ENCODE assay signal across 8 cellular contexts in genomic region chr16:69187891-69188451, GRCh38. TPM values are rescaled to one million over a fixed set of nuclear protein-coding genes. Genes with fewer than 3 reads are reported as not detected.
A peak's percentile ranks its signal among the peaks of the same experiment; 100 is the strongest.
DNase-seq lines count a peak whose midpoint lies in the region; FAIRE-seq and TF ChIP-seq lines count a peak whose summit lies in the region.

No MANE protein-coding gene starts in this region.

- FAIRE-seq in H1 (lab: Jason Lieb, UNC) = no peak

- H2AK5ac ChIP-seq in H1 (ENCODE audit: low read depth, low read length) = no peak overlapping the region
- no peak overlapping the region for H2AK5ac ChIP-seq in mesendoderm (ENCODE audit: low read length)

- intact Hi-C loops in activated CD4-positive, alpha-beta T cell treated with anti-CD3 and anti-CD28 coated beads, Interleukin-2, amount 10 ng/mL, durations not matched to agents 24 days and 14 days (cut with micrococcal nuclease) = loop anchor here (1.0 to 5.0 kb wide), 3 partner anchors 16 to 123 kb away; partner anchors contain the start of genes CHTF8, UTP4 and VPS4A

- H2AFZ ChIP-seq in H1 (ENCODE audit: low read length) = no peak overlapping the region

- peak overlapping the region; percentile 84 for H3K27ac Mint-ChIP-seq in activated CD4-positive, alpha-beta T cell treated with anti-CD3 and anti-CD28 coated beads, Interleukin-2, amount 10 ng/mL, durations not matched to agents 24 days and 14 days

- H3K4me1 ChIP-seq in H1 (replicated peaks in 1 of 4; ENCODE audit: control insufficient read depth in 3 of 4, insufficient read depth in 4 of 4, low read length in 3 of 4) (peaks cover 2 to 7% (median 5%) of the 10 kb centered on the region in 4 experiments; a peak in 4 of 7 replicates), mesendoderm (ENCODE audit: control insufficient read depth, low read depth, low read length) (peaks cover 6% of the 10 kb centered on the region)

- H4K20me1 ChIP-seq in H1 (replicated peaks in 1 of 2; ENCODE audit: control insufficient read depth in 1 of 2, insufficient read depth in 2 of 2, low read length in 2 of 2) = no peaks in the 10 kb centered on the region

- H3K4me3 Mint-ChIP-seq in activated CD4-positive, alpha-beta T cell treated with anti-CD3 and anti-CD28 coated beads, Interleukin-2, amount 10 ng/mL, durations not matched to agents 24 days and 14 days = peak overlapping the region; percentile 95

- no peak overlapping the region for H2BK20ac ChIP-seq in H1 (ENCODE audit: low read length)

- H3K9me3 ChIP-seq in H1 (ENCODE audit: insufficient read depth in 2 of 2, low read depth in 1 of 2, low read length in 1 of 2) = no peaks in the 10 kb centered on the region

- no peak overlapping the region for H2BK5ac ChIP-seq in H1 (ENCODE audit: low read depth, low read length)
- no peak overlapping the region for H2BK5ac ChIP-seq in mesendoderm (ENCODE audit: low read length)

- H3K27me3 ChIP-seq in H1 (replicated peaks in 1 of 4; ENCODE audit: control insufficient read depth in 3 of 4, extremely low read depth in 1 of 4, insufficient read depth in 3 of 4, low read length in 3 of 4) (no peaks in the 10 kb centered on the region), mesendoderm (ENCODE audit: insufficient read depth, low read length, poor library complexity) (no peaks in the 10 kb centered on the region)

- H3K79me1 ChIP-seq in H1 (ENCODE audit: low read depth, low read length) (no peaks in the 10 kb centered on the region), mesendoderm (ENCODE audit: low read length) (peaks cover 9% of the 10 kb centered on the region)

- no peak overlapping the region for H3K23ac ChIP-seq in H1 (ENCODE audit: insufficient read length)
- no peak overlapping the region for H3K23ac ChIP-seq in mesendoderm (ENCODE audit: low read length)

- no peak for TF ChIP-seq CTCF in GM12865 (IDR thresholded peaks at IDR 0.05; ENCODE audit: insufficient read depth, low read depth, low read length, missing control alignments)
- TF ChIP-seq CTCF in H1 (IDR thresholded peaks at IDR 0.05; ENCODE audit: control extremely low read depth in 1 of 3, insufficient read depth in 1 of 3, low read depth in 1 of 3, low read length in 3 of 3) = no peak

- peak overlapping the region; percentile 70 to 84 (median 75); a peak in 6 of 7 replicates for H3K9ac ChIP-seq in H1 (replicated peaks in 1 of 4; ENCODE audit: extremely low read depth in 1 of 4, low read depth in 3 of 4, low read length in 3 of 4)
- peak overlapping the region; percentile 94 for H3K9ac ChIP-seq in mesendoderm (ENCODE audit: low read length)

- H3K4me3 ChIP-seq in GM12865 (ENCODE audit: low read depth, low read length) = peak overlapping the region; percentile 85
- H3K4me3 ChIP-seq in H1 (ENCODE audit: extremely low read depth in 1 of 4, insufficient read depth in 2 of 4, low read depth in 3 of 4, low read length in 4 of 4) = peak overlapping the region; percentile 85 to 96 (median 91)
- peak overlapping the region; percentile 84 for H3K4me3 ChIP-seq in mesendoderm (ENCODE audit: low read length)

- no peak overlapping the region for H4K5ac ChIP-seq in H1 (ENCODE audit: insufficient read length, low read depth, low read length)
- H4K5ac ChIP-seq in mesendoderm (ENCODE audit: low read length) = no peak overlapping the region

- H3K14ac ChIP-seq in H1 (ENCODE audit: insufficient read length) = no peak overlapping the region

- 5% methylated on average over 23 of the region's 24 CpGs; no CpG with 5 or more reads in 1 of the 2 experiments for WGBS in H1 (ENCODE audit: extremely low coverage in 1 of 2, insufficient coverage in 1 of 2, insufficient read length in 1 of 2, insufficient replicate concordance in 2 of 2, low coverage in 1 of 2, low lambda C conversion rate in 2 of 2, missing lambda C conversion rate in 1 of 2), 2 experiments
- WGBS in mesendoderm (ENCODE audit: extremely low coverage, insufficient coverage, low lambda C conversion rate) = no CpG with 5 or more reads among the region's 24 CpGs

- no peak overlapping the region for H4K91ac ChIP-seq in H1 (replicated peaks; ENCODE audit: insufficient read length, low read length)

- no peak overlapping the region for H2BK120ac ChIP-seq in H1 (replicated peaks; ENCODE audit: low read depth, low read length)
- peak overlapping the region; percentile 61 for H2BK120ac ChIP-seq in mesendoderm (ENCODE audit: low read depth, low read length)

- H3K79me2 ChIP-seq in H1 (ENCODE audit: control insufficient read depth in 1 of 2, insufficient read depth in 2 of 2, low read length in 2 of 2) = peaks cover 0 to 43% of the 10 kb centered on the region in 2 experiments; a peak in 2 of 4 replicates
- H3K79me2 ChIP-seq in mesendoderm (ENCODE audit: control insufficient read depth, insufficient read depth, low read length) = peaks cover 14% of the 10 kb centered on the region

- POLR2A ChIA-PET in H1 (lab: Charles Lee; ENCODE audit: partially characterized antibody) = interaction anchor here (0.7 to 2.5 kb wide), 15 partner anchors 9 to 724 kb away, joined by 3 to 12 read pairs (median 3); partner anchors contain the start of genes CHTF8, PDF and UTP4

- H3K56ac ChIP-seq in H1 (replicated peaks; ENCODE audit: insufficient read length, low read depth, low read length) (no peak overlapping the region), mesendoderm (ENCODE audit: low read length) (peak overlapping the region; percentile 97)

- H3K27me3 Mint-ChIP-seq in activated CD4-positive, alpha-beta T cell treated with anti-CD3 and anti-CD28 coated beads, Interleukin-2, amount 10 ng/mL, durations not matched to agents 24 days and 14 days = no peaks in the 10 kb centered on the region

- H3K4me1 Mint-ChIP-seq in activated CD4-positive, alpha-beta T cell treated with anti-CD3 and anti-CD28 coated beads, Interleukin-2, amount 10 ng/mL, durations not matched to agents 24 days and 14 days = peaks cover 47% of the 10 kb centered on the region

- H3K36me3 ChIP-seq in H1 (ENCODE audit: control insufficient read depth in 2 of 4, insufficient read depth in 4 of 4, low read length in 3 of 4) = no peaks in the 10 kb centered on the region
- H3K36me3 ChIP-seq in mesendoderm (ENCODE audit: control insufficient read depth, insufficient read depth, low read length) = no peaks in the 10 kb centered on the region

- H4K8ac ChIP-seq in H1 (ENCODE audit: extremely low read depth, insufficient read depth, low read length) = no peak overlapping the region
- H4K8ac ChIP-seq in mesendoderm (ENCODE audit: low read depth, low read length) = no peak overlapping the region

- H3K18ac ChIP-seq in H1 (ENCODE audit: extremely low read depth, low read length) = no peak overlapping the region
- H3K18ac ChIP-seq in mesendoderm (ENCODE audit: low read length) = peak overlapping the region; percentile 82

- DNase-seq in GM12865 (ENCODE audit: low read depth) (peak; percentile 49), NAMALWA (ENCODE audit: low spot score) (peak; percentile 73), H1 (ENCODE audit: low read depth in 1 of 2, low spot score in 2 of 2) (no peak), mesendoderm (no peak), SKM-1 (lab: John Stamatoyannopoulos, UW; ENCODE audit: unreplicated experiment) (no peak), GDM1 (lab: John Stamatoyannopoulos, UW) (no peak)
- DNase-seq in activated CD4-positive, alpha-beta T cell treated with anti-CD3 and anti-CD28 coated beads, Interleukin-2, amount 10 ng/mL, durations not matched to agents 24 days and 14 days = peak; percentile 79
- DNase-seq in stimulated activated naive CD4-positive, alpha-beta T cell (lab: John Stamatoyannopoulos, UW) = peak in 5 of 6 experiments; percentile 16 to 78 (median 53)

- no peak overlapping the region for H3K27ac ChIP-seq in H1 (ENCODE audit: low read depth, low read length)
- peak overlapping the region; percentile 94 for H3K27ac ChIP-seq in mesendoderm (ENCODE audit: low read depth, low read length)

- TF ChIP-seq RAD21 in H1 (IDR thresholded peaks at IDR 0.05 in 1 of 2, conservative IDR thresholded peaks at IDR 0.05 in 1 of 2; ENCODE audit: low read depth in 2 of 2, low read length in 2 of 2) = no peak

- H3K9me3 Mint-ChIP-seq in activated CD4-positive, alpha-beta T cell treated with anti-CD3 and anti-CD28 coated beads, Interleukin-2, amount 10 ng/mL, durations not matched to agents 24 days and 14 days = no peaks in the 10 kb centered on the region

- H3K4me2 ChIP-seq in H1 (ENCODE audit: insufficient read depth in 1 of 2, low read depth in 2 of 2, low read length in 2 of 2) (peak overlapping the region; percentile 87 to 93), mesendoderm (ENCODE audit: low read length) (peak overlapping the region; percentile 26)

- TF ChIP-seq POLR2A in H1 (IDR thresholded peaks at IDR 0.05; ENCODE audit: control extremely low read depth in 1 of 2, low read depth in 2 of 2, low read length in 2 of 2) = peak in 1 of 2 experiments; percentile 42; a peak in 1 of 3 replicates

- peaks cover 6% of the 10 kb centered on the region for H3K23me2 ChIP-seq in H1 (ENCODE audit: low read depth, low read length)

- H3K36me3 Mint-ChIP-seq in activated CD4-positive, alpha-beta T cell treated with anti-CD3 and anti-CD28 coated beads, Interleukin-2, amount 10 ng/mL, durations not matched to agents 24 days and 14 days (ENCODE audit: low read depth) = peaks cover 21% of the 10 kb centered on the region

- no peak overlapping the region for H2BK12ac ChIP-seq in H1 (ENCODE audit: low read depth, low read length)

- H3K4ac ChIP-seq in H1 (replicated peaks; ENCODE audit: insufficient read length, low read depth, low read length) = no peak overlapping the region
- peak overlapping the region; percentile 77 for H3K4ac ChIP-seq in mesendoderm (ENCODE audit: low read depth, low read length)

- H2BK15ac ChIP-seq in H1 (ENCODE audit: low read length) = no peak overlapping the region
- H2BK15ac ChIP-seq in mesendoderm (replicated peaks; ENCODE audit: low read depth) = no peak overlapping the region

- no peak for TF ChIP-seq EP300 in H1 (IDR thresholded peaks at IDR 0.05; ENCODE audit: borderline replicate concordance in 1 of 2, low read depth in 2 of 2, low read length in 2 of 2)

- CTCF ChIA-PET in H1 (lab: Charles Lee; ENCODE audit: partially characterized antibody) = interaction anchor here (1.0 to 2.0 kb wide), 4 partner anchors 36 to 98 kb away, joined by 3 to 5 read pairs (median 4); no protein-coding TSS in a partner anchor

RNA-seq across cellular contexts. Expression of gene SNTB2, which starts 1.0 kb away (rescaled TPM):
- 21.4 and 23.3 TPM in 2 replicates for total RNA-seq in activated CD4-positive, alpha-beta T cell treated with anti-CD3 and anti-CD28 coated beads, Interleukin-2, amount 10 ng/mL, durations not matched to agents 24 days and 14 days
- total RNA-seq in H1 (2021; fragmentation: NEBNext Ultra II Directional; extraction: Animal tissue kit (Norgen Biotek cat#: 25700)) = 16.1 and 19.6 TPM in 2 replicates
- 6.0 and 8.9 TPM in 2 replicates for polyA plus RNA-seq in H1 (2011; rRNA removed)
- polyA plus RNA-seq in H1 (2011; cell fraction: cytosol; rRNA removed) = 6.3 TPM
- polyA plus RNA-seq in H1 (2011; cell fraction: nucleus; rRNA removed) = 19.2 TPM
- polyA plus RNA-seq in H1 (2012, experiment 1 of 2) = 5.9 to 9.9 TPM (median 7.0 TPM) in 4 replicates
- 0.96 TPM for polyA plus RNA-seq in H1 (2012, experiment 2 of 2)
- 6.0 TPM for polyA plus RNA-seq in H1 (2013, experiment 1 of 2)
- polyA plus RNA-seq in H1 (2013, experiment 2 of 2) = 5.3 TPM
- polyA minus RNA-seq in H1 (2011; rRNA and poly(A)+ RNA removed) = 15.2 and 17.5 TPM in 2 replicates
- 27.2 TPM for polyA minus RNA-seq in H1 (2011; cell fraction: cytosol; rRNA and poly(A)+ RNA removed)
- polyA minus RNA-seq in H1 (2011; cell fraction: nucleus; rRNA and poly(A)+ RNA removed) = 22.7 TPM
- 5.2 TPM for polyA plus RNA-seq in mesendoderm (2013, experiment 1 of 2)
- 5.2 TPM for polyA plus RNA-seq in mesendoderm (2013, experiment 2 of 2)

RNA-seq across cellular contexts. Expression of gene UTP4, which starts 55.5 kb away (rescaled TPM):
- total RNA-seq in activated CD4-positive, alpha-beta T cell treated with anti-CD3 and anti-CD28 coated beads, Interleukin-2, amount 10 ng/mL, durations not matched to agents 24 days and 14 days = 126 and 131 TPM in 2 replicates
- 101 TPM in 2 replicates for total RNA-seq in H1 (2021; fragmentation: NEBNext Ultra II Directional; extraction: Animal tissue kit (Norgen Biotek cat#: 25700))
- 71.8 and 118 TPM in 2 replicates for polyA plus RNA-seq in H1 (2011; rRNA removed)
- 97.1 TPM for polyA plus RNA-seq in H1 (2011; cell fraction: cytosol; rRNA removed)
- 79.0 TPM for polyA plus RNA-seq in H1 (2011; cell fraction: nucleus; rRNA removed)
- 79.5 to 93.4 TPM (median 87.5 TPM) in 4 replicates for polyA plus RNA-seq in H1 (2012, experiment 1 of 2)
- polyA plus RNA-seq in H1 (2012, experiment 2 of 2) = 49.1 TPM
- 56.7 TPM for polyA plus RNA-seq in H1 (2013, experiment 1 of 2)
- polyA plus RNA-seq in H1 (2013, experiment 2 of 2) = 56.3 TPM
- polyA minus RNA-seq in H1 (2011; rRNA and poly(A)+ RNA removed) = 200 and 231 TPM in 2 replicates
- polyA minus RNA-seq in H1 (2011; cell fraction: cytosol; rRNA and poly(A)+ RNA removed) = 63.9 TPM
- 44.5 TPM for polyA minus RNA-seq in H1 (2011; cell fraction: nucleus; rRNA and poly(A)+ RNA removed)
- polyA plus RNA-seq in mesendoderm (2013, experiment 1 of 2) = 80.1 TPM
- polyA plus RNA-seq in mesendoderm (2013, experiment 2 of 2) = 82.8 TPM

RNA-seq across cellular contexts. Expression of gene CHTF8, which starts 55.6 kb away (rescaled TPM):
- total RNA-seq in activated CD4-positive, alpha-beta T cell treated with anti-CD3 and anti-CD28 coated beads, Interleukin-2, amount 10 ng/mL, durations not matched to agents 24 days and 14 days = 124 and 138 TPM in 2 replicates
- total RNA-seq in H1 (2021; fragmentation: NEBNext Ultra II Directional; extraction: Animal tissue kit (Norgen Biotek cat#: 25700)) = 138 and 146 TPM in 2 replicates
- 114 and 163 TPM in 2 replicates for polyA plus RNA-seq in H1 (2011; rRNA removed)
- polyA plus RNA-seq in H1 (2011; cell fraction: cytosol; rRNA removed) = 142 TPM
- 134 TPM for polyA plus RNA-seq in H1 (2011; cell fraction: nucleus; rRNA removed)
- 121 to 142 TPM (median 125 TPM) in 4 replicates for polyA plus RNA-seq in H1 (2012, experiment 1 of 2)
- polyA plus RNA-seq in H1 (2012, experiment 2 of 2) = 205 TPM
- polyA plus RNA-seq in H1 (2013, experiment 1 of 2) = 85.3 TPM
- 88.1 TPM for polyA plus RNA-seq in H1 (2013, experiment 2 of 2)
- polyA minus RNA-seq in H1 (2011; rRNA and poly(A)+ RNA removed) = 161 and 182 TPM in 2 replicates
- polyA minus RNA-seq in H1 (2011; cell fraction: cytosol; rRNA and poly(A)+ RNA removed) = 79.5 TPM
- 44.1 TPM for polyA minus RNA-seq in H1 (2011; cell fraction: nucleus; rRNA and poly(A)+ RNA removed)
- 88.0 TPM for polyA plus RNA-seq in mesendoderm (2013, experiment 1 of 2)
- 89.9 TPM for polyA plus RNA-seq in mesendoderm (2013, experiment 2 of 2)

Comparison
In these comparisons a context has a peak if more than half of its experiments do, and no peak if none do; other contexts are left out.
1. DNase-seq: peak in GM12865 (single experiment), NAMALWA (single experiment), activated CD4-positive, alpha-beta T cell treated with anti-CD3 and anti-CD28 coated beads, Interleukin-2, amount 10 ng/mL, durations not matched to agents 24 days and 14 days (single experiment) and stimulated activated naive CD4-positive, alpha-beta T cell (5 of 6); none in H1 (0 of 2), mesendoderm (single experiment), SKM-1 (single experiment) and GDM1 (single experiment).
2. Peak in every context shown above with its lines, with median percentiles within 50 percentile points of each other: H3K4me3 ChIP-seq.